Comparison of ENCODE assay signal across 8 cellular contexts in the genomic region with DNA sequence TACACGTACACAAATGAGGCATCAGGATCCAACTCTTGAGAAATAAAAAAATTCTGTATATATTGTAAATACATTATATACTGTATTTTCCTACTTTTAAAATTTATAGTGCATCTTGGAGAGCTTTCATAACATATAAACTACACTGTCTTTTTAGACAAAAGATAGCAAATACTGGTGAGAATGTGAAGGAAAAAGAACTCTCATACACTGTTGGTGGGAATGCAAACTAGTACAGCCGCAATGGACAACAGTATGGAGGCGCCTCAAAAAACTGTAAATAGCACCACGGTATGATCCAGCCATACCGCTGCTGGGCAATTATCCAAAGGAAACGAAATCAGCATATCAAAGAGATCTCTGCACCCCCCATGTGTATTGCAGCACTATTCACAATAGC.
"Had no signal": no experiment of that assay in that cellular context is flagged by ENCODE, and none has a peak within 500 bp of the region (broad histone marks: within the 10 kb centered on the region; RNA-seq: fewer than 3 reads in every experiment).

No MANE protein-coding gene starts in this region.

- H3K36me3 Mint-ChIP-seq: IgD-negative memory B cell had no signal

- ATAC-seq: HCT116 had no signal

- DNase-seq: GM23248, GOT3, H7, HFFc6, KBM-7 had no signal

- H3K4me1 ChIP-seq: HAP-1 had no signal

- H3K4me1 Mint-ChIP-seq: IgD-negative memory B cell had no signal

- H3K9me3 ChIP-seq: HAP-1 had no signal

- H3K9me3 Mint-ChIP-seq: HFFc6 had no signal

- H3K4me3 ChIP-seq: GM23248, HAP-1 had no signal

- H3K9ac ChIP-seq: GM23248 had no signal

- H2AFZ ChIP-seq: GM23248 had no signal

- H3K4me3 Mint-ChIP-seq: HFFc6, IgD-negative memory B cell had no signal

- H3K36me3 ChIP-seq: HAP-1 had no signal

- H3K27ac Mint-ChIP-seq: HFFc6, IgD-negative memory B cell had no signal

- H3K27ac ChIP-seq: GM23248 had no signal
